ENCODE assay signal across 17 cellular contexts in genomic region chr2:70829916-70830315, GRCh38. TPM values are rescaled to one million over a fixed set of nuclear protein-coding genes. Genes with fewer than 3 reads are reported as not detected.
A peak's percentile ranks its signal among the peaks of the same experiment; 100 is the strongest.
DNase-seq lines count a peak whose midpoint lies in the region; ATAC-seq and TF ChIP-seq lines count a peak whose summit lies in the region.
"Had no signal": no experiment of that assay in that cellular context is flagged by ENCODE, and none has a peak within 500 bp of the region (broad histone marks: within the 10 kb centered on the region; RNA-seq: fewer than 3 reads in every experiment).

No MANE protein-coding gene starts in this region.

- TF ChIP-seq CTCF in neural progenitor cell (IDR thresholded peaks at IDR 0.05) = no peak
- TF ChIP-seq CTCF in esophagus muscularis mucosa (IDR thresholded peaks at IDR 0.05) = no peak

- H3K4me1 Mint-ChIP-seq in activated naive CD4-positive, alpha-beta T cell treated with anti-CD3 and anti-CD28 coated beads, Interleukin-2, amount 10 ng/mL, durations not matched to agents 7 days and 5 days = peaks cover 15% of the 10 kb centered on the region
- no peaks in the 10 kb centered on the region for H3K4me1 Mint-ChIP-seq in neural progenitor cell

- H3K9ac ChIP-seq in BLaER1 (no peak overlapping the region), neural progenitor cell (no peak overlapping the region)

- H3K27me3 Mint-ChIP-seq in activated naive CD4-positive, alpha-beta T cell treated with anti-CD3 and anti-CD28 coated beads, Interleukin-2, amount 10 ng/mL, durations not matched to agents 7 days and 5 days = peaks cover 30% of the 10 kb centered on the region
- H3K27me3 Mint-ChIP-seq in neural progenitor cell (ENCODE audit: insufficient read depth, low read depth) = peaks cover 7% of the 10 kb centered on the region

- TF ChIP-seq EP300 in esophagus muscularis mucosa (IDR thresholded peaks at IDR 0.05) = no peak

- intact Hi-C loops in esophagus muscularis mucosa (cut with DNase I) = no loop called here

- no peak overlapping the region for H2AFZ ChIP-seq in neural progenitor cell (replicated peaks)

- ATAC-seq in activated naive CD4-positive, alpha-beta T cell treated with anti-CD3 and anti-CD28 coated beads, Interleukin-2, amount 50 U/mL, for 72 hours = no peak

- H3K4me1 ChIP-seq in BLaER1 (peaks cover 34% of the 10 kb centered on the region), neural progenitor cell (peaks cover 3% of the 10 kb centered on the region), esophagus muscularis mucosa (peaks cover 0 to 16% (median 2%) of the 10 kb centered on the region in 4 donors)
- H3K4me1 ChIP-seq: HAP-1 had no signal

- H3K79me2 ChIP-seq in neural progenitor cell (ENCODE audit: low read depth) = no peaks in the 10 kb centered on the region

- H3K27ac ChIP-seq in BLaER1 = no peak overlapping the region
- H3K27ac ChIP-seq in neural progenitor cell = no peak overlapping the region
- H3K27ac ChIP-seq in esophagus muscularis mucosa (replicated peaks in 1 of 4) = no peak overlapping the region
- H3K27ac ChIP-seq: C4-2B had no signal

- no peaks in the 10 kb centered on the region for H3F3A ChIP-seq in neural progenitor cell (ENCODE audit: low read depth)

- CTCF ChIA-PET in activated naive CD4-positive, alpha-beta T cell treated with anti-CD3 and anti-CD28 coated beads, Interleukin-2, amount 10 ng/mL, durations not matched to agents 7 days and 5 days (lab: Charles Lee) = interaction anchor here (1.4 kb wide), 1 partner anchor 33 kb away, joined by 3 read pairs; no protein-coding TSS in a partner anchor

- peak overlapping the region; percentile 10 to 85 for H3K27ac Mint-ChIP-seq in activated naive CD4-positive, alpha-beta T cell treated with anti-CD3 and anti-CD28 coated beads, Interleukin-2, amount 50 U/mL, for 72 hours
- no peak overlapping the region for H3K27ac Mint-ChIP-seq in activated naive CD4-positive, alpha-beta T cell treated with anti-CD3 and anti-CD28 coated beads, Interleukin-2, amount 10 ng/mL, durations not matched to agents 7 days and 5 days
- H3K27ac Mint-ChIP-seq in neural progenitor cell = peak overlapping the region; percentile 30
- H3K27ac Mint-ChIP-seq: CD4-positive, alpha-beta memory T cell had no signal

- peak overlapping the region; percentile 32; the same call in 1 of the 2 replicates for H3K4me2 ChIP-seq in BLaER1
- no peak overlapping the region for H3K4me2 ChIP-seq in neural progenitor cell

- no peak for DNase-seq in activated naive CD4-positive, alpha-beta T cell treated with anti-CD3 and anti-CD28 coated beads, Interleukin-2, amount 50 U/mL, for 72 hours (ENCODE audit: low spot score in 2 of 2)
- no peak for DNase-seq in activated naive CD4-positive, alpha-beta T cell treated with anti-CD3 and anti-CD28 coated beads, Interleukin-2, amount 10 ng/mL, durations not matched to agents 7 days and 5 days
- DNase-seq in dermis microvascular lymphatic vessel endothelial cell (ENCODE audit: low read depth in 2 of 2) (peak; percentile 39 to 78), neural progenitor cell (ENCODE audit: low spot score) (no peak), esophagus muscularis mucosa (ENCODE audit: extremely low spot score) (no peak), DMS114 treated with DMSO at 0.1 percent for 48 hours (lab: John Stamatoyannopoulos, UW; ENCODE audit: unreplicated experiment) (no peak)
- DNase-seq: 8988T; AML-193; CD4-positive, alpha-beta memory T cell; COR-L47; DND-41; GDM1; GOT3 had no signal

- H3K9me3 ChIP-seq in BLaER1 (no peaks in the 10 kb centered on the region), neural progenitor cell (ENCODE audit: low read depth) (no peaks in the 10 kb centered on the region), esophagus muscularis mucosa (no peaks in the 10 kb centered on the region)
- H3K9me3 ChIP-seq: HAP-1 had no signal

- H3K9me3 Mint-ChIP-seq in activated naive CD4-positive, alpha-beta T cell treated with anti-CD3 and anti-CD28 coated beads, Interleukin-2, amount 50 U/mL, for 72 hours = peaks cover 0 to 5% of the 10 kb centered on the region in 2 donors
- no peaks in the 10 kb centered on the region for H3K9me3 Mint-ChIP-seq in activated naive CD4-positive, alpha-beta T cell treated with anti-CD3 and anti-CD28 coated beads, Interleukin-2, amount 10 ng/mL, durations not matched to agents 7 days and 5 days
- H3K9me3 Mint-ChIP-seq in neural progenitor cell = peaks cover 8% of the 10 kb centered on the region
- H3K9me3 Mint-ChIP-seq: CD4-positive, alpha-beta memory T cell had no signal

- H3K36me3 ChIP-seq in BLaER1 (no peaks in the 10 kb centered on the region), neural progenitor cell (no peaks in the 10 kb centered on the region), esophagus muscularis mucosa (no peaks in the 10 kb centered on the region)
- H3K36me3 ChIP-seq: HAP-1 had no signal

- WGBS in esophagus muscularis mucosa = 57% methylated on average over 1 of the region's 1 CpG

- H3K4me3 Mint-ChIP-seq in activated naive CD4-positive, alpha-beta T cell treated with anti-CD3 and anti-CD28 coated beads, Interleukin-2, amount 10 ng/mL, durations not matched to agents 7 days and 5 days = no peak overlapping the region
- H3K4me3 Mint-ChIP-seq in neural progenitor cell = no peak overlapping the region
- H3K4me3 Mint-ChIP-seq: CD4-positive, alpha-beta memory T cell had no signal

- TF ChIP-seq POLR2A in esophagus muscularis mucosa (IDR thresholded peaks at IDR 0.05; ENCODE audit: low read depth) = no peak

- H4K20me1 ChIP-seq in BLaER1 = no peaks in the 10 kb centered on the region
- H4K20me1 ChIP-seq in neural progenitor cell (ENCODE audit: low read depth) = no peaks in the 10 kb centered on the region

- H3K36me3 Mint-ChIP-seq in activated naive CD4-positive, alpha-beta T cell treated with anti-CD3 and anti-CD28 coated beads, Interleukin-2, amount 50 U/mL, for 72 hours = peaks cover 0 to 11% of the 10 kb centered on the region in 2 donors
- H3K36me3 Mint-ChIP-seq in activated naive CD4-positive, alpha-beta T cell treated with anti-CD3 and anti-CD28 coated beads, Interleukin-2, amount 10 ng/mL, durations not matched to agents 7 days and 5 days = no peaks in the 10 kb centered on the region
- H3K36me3 Mint-ChIP-seq in neural progenitor cell = no peaks in the 10 kb centered on the region
- H3K36me3 Mint-ChIP-seq: CD4-positive, alpha-beta memory T cell had no signal

- no peaks in the 10 kb centered on the region for H3K27me3 ChIP-seq in BLaER1
- H3K27me3 ChIP-seq in neural progenitor cell = no peaks in the 10 kb centered on the region
- peaks cover 0 to 13% (median 0%) of the 10 kb centered on the region in 4 donors for H3K27me3 ChIP-seq in esophagus muscularis mucosa

- H3K4me3 ChIP-seq in BLaER1 (no peak overlapping the region), neural progenitor cell (no peak overlapping the region), esophagus muscularis mucosa (no peak overlapping the region)
- H3K4me3 ChIP-seq: HAP-1 had no signal

RNA-seq across cellular contexts. Expression of gene CD207, which starts 5.7 kb away (rescaled TPM):
- not detected for total RNA-seq in activated naive CD4-positive, alpha-beta T cell treated with anti-CD3 and anti-CD28 coated beads, Interleukin-2, amount 50 U/mL, for 72 hours
- total RNA-seq in dermis microvascular lymphatic vessel endothelial cell (under 0.01 TPM in 2 replicates), neural progenitor cell (ENCODE audit: low replicate concordance) (not detected in 2 replicates), esophagus muscularis mucosa (1 to 10 TPM in 2 of 4 donors, under 1 TPM in 2; 0.26 to 1.7 (median 0.68) TPM)
- total RNA-seq: CD4-positive, alpha-beta memory T cell had no signal

RNA-seq across cellular contexts. Expression of gene CLEC4F, which starts 9.5 kb away (rescaled TPM):
- 1 to 10 TPM in 1 of 2 donors, not detected in 1; 3.7 TPM for total RNA-seq in activated naive CD4-positive, alpha-beta T cell treated with anti-CD3 and anti-CD28 coated beads, Interleukin-2, amount 50 U/mL, for 72 hours
- total RNA-seq in dermis microvascular lymphatic vessel endothelial cell (0.13 TPM in 2 replicates), neural progenitor cell (ENCODE audit: low replicate concordance) (not detected in 2 replicates), esophagus muscularis mucosa (under 1 TPM in 3 of 4 donors, not detected in 1; 0.13 to 0.63 (median 0.42) TPM)
- total RNA-seq: CD4-positive, alpha-beta memory T cell had no signal

RNA-seq across cellular contexts. Expression of gene FIGLA, which starts 39.5 kb away (rescaled TPM):
- total RNA-seq in activated naive CD4-positive, alpha-beta T cell treated with anti-CD3 and anti-CD28 coated beads, Interleukin-2, amount 50 U/mL, for 72 hours = not detected
- 0.13 TPM in 1 of 2 replicates, not detected in the other for total RNA-seq in dermis microvascular lymphatic vessel endothelial cell
- not detected in 2 replicates for total RNA-seq in neural progenitor cell (ENCODE audit: low replicate concordance)
- not detected for total RNA-seq in esophagus muscularis mucosa
- total RNA-seq: CD4-positive, alpha-beta memory T cell; HepG2 had no signal

Comparison
In these comparisons a context has a peak if more than half of its experiments do, and no peak if none do; other contexts are left out.
1. DNase-seq: peak in dermis microvascular lymphatic vessel endothelial cell (2 of 2); none in activated naive CD4-positive, alpha-beta T cell treated with anti-CD3 and anti-CD28 coated beads, Interleukin-2, amount 50 U/mL, for 72 hours (0 of 2), activated naive CD4-positive, alpha-beta T cell treated with anti-CD3 and anti-CD28 coated beads, Interleukin-2, amount 10 ng/mL, durations not matched to agents 7 days and 5 days (single experiment), neural progenitor cell (single experiment), esophagus muscularis mucosa (single experiment) and DMS114 treated with DMSO at 0.1 percent for 48 hours (single experiment).